10 cellular contexts compared by ENCODE assay signal in genomic region chrX:44875185-44875489, GRCh38. TPM values are rescaled to one million over a fixed set of nuclear protein-coding genes. Genes with fewer than 3 reads are reported as not detected.
DNase-seq lines count a peak whose midpoint lies in the region; ATAC-seq and TF ChIP-seq lines count a peak whose summit lies in the region.
"Had no signal": no experiment of that assay in that cellular context is flagged by ENCODE, and none has a peak within 500 bp of the region (broad histone marks: within the 10 kb centered on the region; RNA-seq: fewer than 3 reads in every experiment).

No MANE protein-coding gene starts in this region.

- no peak for TF ChIP-seq CTCF in astrocyte of the cerebellum (IDR thresholded peaks at IDR 0.05; ENCODE audit: low read depth, low read length, missing control alignments)
- no peak for TF ChIP-seq CTCF in type B pancreatic cell (conservative IDR thresholded peaks at IDR 0.05)

- H3K4me3 Mint-ChIP-seq in activated naive CD4-positive, alpha-beta T cell treated with anti-CD3 and anti-CD28 coated beads for 36 hours: peak overlapping the region; percentile 93
- H3K4me3 Mint-ChIP-seq in memory B cell: peak overlapping the region; percentile 92
- peak overlapping the region; percentile 97 for H3K4me3 Mint-ChIP-seq in type B pancreatic cell

- H3K27me3 Mint-ChIP-seq in activated naive CD4-positive, alpha-beta T cell treated with anti-CD3 and anti-CD28 coated beads for 36 hours (ENCODE audit: low read depth): no peaks in the 10 kb centered on the region
- H3K27me3 Mint-ChIP-seq in memory B cell: no peaks in the 10 kb centered on the region
- no peaks in the 10 kb centered on the region for H3K27me3 Mint-ChIP-seq in type B pancreatic cell

- peak overlapping the region; percentile 61 for H3K4me3 ChIP-seq in astrocyte of the cerebellum (ENCODE audit: low read depth, low read length)

- H3K27ac Mint-ChIP-seq in activated naive CD4-positive, alpha-beta T cell treated with anti-CD3 and anti-CD28 coated beads for 36 hours: peak overlapping the region; percentile 98
- H3K27ac Mint-ChIP-seq in memory B cell (peak overlapping the region; percentile 87), type B pancreatic cell (peak overlapping the region; percentile 96)

- intact Hi-C loops in activated naive CD4-positive, alpha-beta T cell treated with anti-CD3 and anti-CD28 coated beads for 36 hours (cut with micrococcal nuclease): loop anchor here (10.0 kb wide), 1 partner anchor 630 kb away; no protein-coding TSS in a partner anchor

- H3K9me3 Mint-ChIP-seq in activated naive CD4-positive, alpha-beta T cell treated with anti-CD3 and anti-CD28 coated beads for 36 hours: no peaks in the 10 kb centered on the region
- H3K9me3 Mint-ChIP-seq in memory B cell (no peaks in the 10 kb centered on the region), type B pancreatic cell (no peaks in the 10 kb centered on the region)

- CTCF ChIA-PET in activated naive CD4-positive, alpha-beta T cell treated with anti-CD3 and anti-CD28 coated beads for 36 hours (lab: Charles Lee): no interaction called here

- H3K36me3 Mint-ChIP-seq in activated naive CD4-positive, alpha-beta T cell treated with anti-CD3 and anti-CD28 coated beads for 36 hours (ENCODE audit: low read depth): peaks cover 6% of the 10 kb centered on the region
- H3K36me3 Mint-ChIP-seq in memory B cell (peaks cover under 1% of the 10 kb centered on the region), type B pancreatic cell (no peaks in the 10 kb centered on the region)

- ATAC-seq in memory B cell (ENCODE audit: low read depth): no peak
- ATAC-seq in GM21786 (IDR thresholded peaks at IDR 0.05; ENCODE audit: unreplicated experiment): no peak

- DNase-seq in activated naive CD4-positive, alpha-beta T cell treated with anti-CD3 and anti-CD28 coated beads for 36 hours: no peak
- DNase-seq in activated naive CD4-positive, alpha-beta T cell treated with Interleukin-2 at 50 U/mL for 16 hours: no peak
- DNase-seq in astrocyte of the cerebellum (ENCODE audit: low read depth) (no peak), memory B cell (ENCODE audit: low spot score in 2 of 2) (no peak), type B pancreatic cell (ENCODE audit: extremely low spot score, unreplicated experiment) (no peak), hepatic stellate cell (ENCODE audit: low spot score) (no peak)
- DNase-seq in stimulated activated CD4-positive, alpha-beta T cell treated with anti-CD3 and anti-CD28 coated beads, Interleukin-15, amount 100 ng/mL, for 24 hours: no peak
- DNase-seq: DMS153 had no signal

- peaks cover 11% of the 10 kb centered on the region for H3K4me1 Mint-ChIP-seq in activated naive CD4-positive, alpha-beta T cell treated with anti-CD3 and anti-CD28 coated beads for 36 hours (ENCODE audit: low read depth)
- H3K4me1 Mint-ChIP-seq in memory B cell (peaks cover 5% of the 10 kb centered on the region), type B pancreatic cell (ENCODE audit: unreplicated experiment) (no peaks in the 10 kb centered on the region)

- in situ Hi-C loops in astrocyte of the cerebellum (cut with HindIII; ENCODE audit: low sequenced_read_pairs): no loop called here

RNA-seq across cellular contexts. Expression of gene KDM6A, which starts 2.1 kb away (rescaled TPM):
- 10 to 100 TPM; 21.5 to 22.5 TPM for total RNA-seq in activated naive CD4-positive, alpha-beta T cell treated with anti-CD3 and anti-CD28 coated beads for 36 hours
- 35.2 and 38.1 TPM in 2 replicates for total RNA-seq in type B pancreatic cell (ENCODE audit: low replicate concordance)

RNA-seq across cellular contexts. Expression of gene DUSP21, which starts 31.3 kb away (rescaled TPM):
- total RNA-seq in activated naive CD4-positive, alpha-beta T cell treated with anti-CD3 and anti-CD28 coated beads for 36 hours: not detected
- not detected in 2 replicates for total RNA-seq in type B pancreatic cell (ENCODE audit: low replicate concordance)
- total RNA-seq: omental fat pad had no signal
